8 cellular contexts compared by ENCODE assay signal in the genomic region with DNA sequence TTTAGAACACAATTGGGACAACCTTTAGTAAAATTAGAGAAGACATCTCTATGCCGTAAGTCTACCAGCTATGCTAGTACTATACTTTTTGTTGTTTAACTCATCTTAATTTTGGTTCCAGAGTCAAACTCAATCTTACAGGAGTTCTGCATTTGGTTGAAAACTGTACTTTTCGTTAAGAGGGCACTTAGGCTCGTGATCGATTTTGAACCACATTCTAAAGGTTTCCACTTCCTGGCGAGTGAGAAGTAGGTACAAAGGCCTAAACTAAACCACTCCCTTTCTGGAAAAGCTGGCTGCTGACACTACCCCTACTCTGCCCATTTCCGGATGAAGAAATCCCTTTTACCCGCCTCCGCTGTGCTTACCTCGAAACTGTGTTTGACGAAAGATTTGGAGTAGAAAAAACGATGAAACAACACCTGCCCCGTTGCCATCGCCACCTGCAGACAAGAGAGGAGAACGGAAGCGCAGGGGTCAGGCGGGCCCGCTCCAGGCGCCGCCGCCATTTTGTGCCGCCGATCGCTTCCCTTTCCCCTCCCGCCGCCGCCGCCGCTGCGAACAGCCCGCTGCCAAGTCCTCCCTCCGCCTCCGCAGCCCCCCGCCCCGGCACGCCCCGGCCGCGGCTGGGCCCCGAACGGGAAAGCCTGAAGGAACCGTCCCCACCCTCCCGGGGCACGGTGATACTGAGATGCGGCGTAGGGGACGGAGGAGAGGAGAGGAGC. TPM values are rescaled to one million over a fixed set of nuclear protein-coding genes. Genes with fewer than 3 reads are reported as not detected.
DNase-seq lines count a peak whose midpoint lies in the region; ATAC-seq and TF ChIP-seq lines count a peak whose summit lies in the region.

No MANE protein-coding gene starts in this region.

- POLR2A ChIA-PET in CD4-positive, alpha-beta T cell (lab: Charles Lee) = interaction anchor here (0.6 to 7.4 kb wide), 24 partner anchors 8 to 1353 kb away, joined by 3 to 778 read pairs (median 12); a partner anchor contains a TSS

- ATAC-seq in CD4-positive, alpha-beta T cell (ENCODE audit: poor library complexity) = peak; percentile 68
- peak; percentile 49 for ATAC-seq in GM19467 (IDR thresholded peaks at IDR 0.05; ENCODE audit: unreplicated experiment)

- H3K9me3 ChIP-seq in CD4-positive, alpha-beta T cell (ENCODE audit: control insufficient read depth, low read length) = no peaks in the 10 kb centered on the region
- no peaks in the 10 kb centered on the region for H3K9me3 ChIP-seq in neutrophil

- peaks cover 75% of the 10 kb centered on the region for H3K4me1 Mint-ChIP-seq in CD4-positive, alpha-beta T cell (ENCODE audit: low read depth)
- peaks cover 58% of the 10 kb centered on the region for H3K4me1 Mint-ChIP-seq in activated T-helper 2 cell treated with anti-CD3 and anti-CD28 coated beads, Interferon-gamma antibody, Interleukin-2, Interleukin-4, amounts not matched to agents 10 μg/mL and 5 μg/mL and 100 μg/mL, durations not matched to agents 14 hours and 24 hours and 36 hours (ENCODE audit: low read depth)

- CTCF ChIA-PET in CD4-positive, alpha-beta T cell (lab: Charles Lee) = interaction anchor here (1.0 to 3.5 kb wide), 4 partner anchors 9 to 486 kb away, joined by 3 to 22 read pairs (median 6); no protein-coding TSS in a partner anchor

- H3K4me3 ChIP-seq in HL-60 (replicated peaks; ENCODE audit: insufficient read depth, low read length) = peak overlapping the region; percentile 75
- peak overlapping the region; percentile 74 to 92 for H3K4me3 ChIP-seq in foreskin fibroblast (ENCODE audit: low read depth in 1 of 2, low read length in 2 of 2)
- peak overlapping the region; percentile 98 for H3K4me3 ChIP-seq in neutrophil (ENCODE audit: low read depth in 1 of 2, low read length in 1 of 2)

- intact Hi-C loops in CD4-positive, alpha-beta T cell (cut with DNase I, micrococcal nuclease) = loop anchor here (1.0 to 5.0 kb wide), 2 partner anchors 487 to 604 kb away; a partner anchor contains a TSS
- intact Hi-C loops in activated T-helper 2 cell treated with anti-CD3 and anti-CD28 coated beads, Interferon-gamma antibody, Interleukin-2, Interleukin-4, amounts not matched to agents 10 μg/mL and 5 μg/mL and 100 μg/mL, durations not matched to agents 14 hours and 24 hours and 36 hours (cut with micrococcal nuclease) = loop anchor here (5.0 kb wide), 1 partner anchor 342 kb away; no protein-coding TSS in a partner anchor

- peak overlapping the region; percentile 100 for H3K27ac Mint-ChIP-seq in CD4-positive, alpha-beta T cell
- H3K27ac Mint-ChIP-seq in activated T-helper 2 cell treated with anti-CD3 and anti-CD28 coated beads, Interferon-gamma antibody, Interleukin-2, Interleukin-4, amounts not matched to agents 10 μg/mL and 5 μg/mL and 100 μg/mL, durations not matched to agents 14 hours and 24 hours and 36 hours = peak overlapping the region; percentile 98

- no peaks in the 10 kb centered on the region for H3K27me3 Mint-ChIP-seq in CD4-positive, alpha-beta T cell
- no peaks in the 10 kb centered on the region for H3K27me3 Mint-ChIP-seq in activated T-helper 2 cell treated with anti-CD3 and anti-CD28 coated beads, Interferon-gamma antibody, Interleukin-2, Interleukin-4, amounts not matched to agents 10 μg/mL and 5 μg/mL and 100 μg/mL, durations not matched to agents 14 hours and 24 hours and 36 hours (ENCODE audit: low read depth)

- peak overlapping the region; percentile 95 for H3K4me3 Mint-ChIP-seq in CD4-positive, alpha-beta T cell
- H3K4me3 Mint-ChIP-seq in activated T-helper 2 cell treated with anti-CD3 and anti-CD28 coated beads, Interferon-gamma antibody, Interleukin-2, Interleukin-4, amounts not matched to agents 10 μg/mL and 5 μg/mL and 100 μg/mL, durations not matched to agents 14 hours and 24 hours and 36 hours (ENCODE audit: low read depth) = peak overlapping the region; percentile 99

- peaks cover 66 to 75% of the 10 kb centered on the region in 2 experiments for H3K4me1 ChIP-seq in neutrophil (ENCODE audit: control insufficient read depth in 1 of 2, insufficient read depth in 1 of 2, low read depth in 1 of 2, low read length in 1 of 2)

- peak overlapping the region; percentile 99 for H3K27ac ChIP-seq in CD4-positive, alpha-beta T cell (ENCODE audit: low read depth, low read length)
- peak overlapping the region; percentile 98 for H3K27ac ChIP-seq in HL-60 (replicated peaks)
- H3K27ac ChIP-seq in neutrophil = peak overlapping the region; percentile 99
- H3K27ac ChIP-seq in temporal lobe (ENCODE audit: low read depth, low read length) = peak overlapping the region; percentile 93

- H3K36me3 ChIP-seq in neutrophil = peaks cover 48% of the 10 kb centered on the region

- H3K27me3 ChIP-seq in CD4-positive, alpha-beta T cell (ENCODE audit: control insufficient read depth, insufficient read depth, low read length) = no peaks in the 10 kb centered on the region
- H3K27me3 ChIP-seq in HL-60 (ENCODE audit: insufficient read depth, poor library complexity, severe bottlenecking) (no peaks in the 10 kb centered on the region), neutrophil (no peaks in the 10 kb centered on the region)

- DNase-seq in CD4-positive, alpha-beta T cell = peak; percentile 65 to 86 (median 74)
- DNase-seq in HL-60 (ENCODE audit: low read depth in 1 of 2, low spot score in 1 of 2) (peak in 1 of 2 experiments; percentile 82), RPMI7951 (ENCODE audit: low read depth) (peak; percentile 42), foreskin fibroblast (peak in 1 of 2 donors; percentile 77)
- DNase-seq in activated T-helper 2 cell treated with anti-CD3 and anti-CD28 coated beads, Interferon-gamma antibody, Interleukin-2, Interleukin-4, amounts not matched to agents 10 μg/mL and 5 μg/mL and 100 μg/mL, durations not matched to agents 14 hours and 24 hours and 36 hours (ENCODE audit: low spot score) = peak; percentile 78

- no peaks in the 10 kb centered on the region for H3K9me3 Mint-ChIP-seq in CD4-positive, alpha-beta T cell
- H3K9me3 Mint-ChIP-seq in activated T-helper 2 cell treated with anti-CD3 and anti-CD28 coated beads, Interferon-gamma antibody, Interleukin-2, Interleukin-4, amounts not matched to agents 10 μg/mL and 5 μg/mL and 100 μg/mL, durations not matched to agents 14 hours and 24 hours and 36 hours = no peaks in the 10 kb centered on the region

- TF ChIP-seq CTCF in CD4-positive, alpha-beta T cell (IDR thresholded peaks at IDR 0.05) = peak; percentile 15
- no peak for TF ChIP-seq CTCF in HL-60 (IDR thresholded peaks at IDR 0.05; ENCODE audit: insufficient read depth, low read length)
- no peak for TF ChIP-seq CTCF in foreskin fibroblast (IDR thresholded peaks at IDR 0.05; ENCODE audit: low read depth, low read length)
- TF ChIP-seq CTCF in neutrophil (IDR thresholded peaks at IDR 0.05) = peak; percentile 52

- H3K36me3 Mint-ChIP-seq in CD4-positive, alpha-beta T cell (ENCODE audit: low read depth) = peaks cover 68% of the 10 kb centered on the region
- peaks cover 69% of the 10 kb centered on the region for H3K36me3 Mint-ChIP-seq in activated T-helper 2 cell treated with anti-CD3 and anti-CD28 coated beads, Interferon-gamma antibody, Interleukin-2, Interleukin-4, amounts not matched to agents 10 μg/mL and 5 μg/mL and 100 μg/mL, durations not matched to agents 14 hours and 24 hours and 36 hours (ENCODE audit: low read depth)

RNA-seq across cellular contexts. Expression of a gene that starts 0.7 kb away (rescaled TPM):
- 1,000 to 10,000 TPM; 1,350 to 1,388 TPM for total RNA-seq in CD4-positive, alpha-beta T cell
- 74.4 and 91.2 TPM in 2 replicates for total RNA-seq in RPMI7951 (2014; rRNA removed; shearing (Covaris generic))
- total RNA-seq in activated T-helper 2 cell treated with anti-CD3 and anti-CD28 coated beads, Interferon-gamma antibody, Interleukin-2, Interleukin-4, amounts not matched to agents 10 μg/mL and 5 μg/mL and 100 μg/mL, durations not matched to agents 14 hours and 24 hours and 36 hours = 160 and 167 TPM in 2 replicates
- 68.1 TPM for total RNA-seq in temporal lobe

Comparison
In these comparisons a context has a peak if more than half of its experiments do, and no peak if none do; other contexts are left out.
1. CTCF ChIP-seq: peak in CD4-positive, alpha-beta T cell (single experiment) and neutrophil (single experiment); none in HL-60 (single experiment) and foreskin fibroblast (single experiment).
2. Peak in every context shown above with its lines, with median percentiles within 50 percentile points of each other: H3K27ac ChIP-seq and H3K4me3 ChIP-seq.